Comparison of ENCODE assay signal across 7 cellular contexts in the genomic region with DNA sequence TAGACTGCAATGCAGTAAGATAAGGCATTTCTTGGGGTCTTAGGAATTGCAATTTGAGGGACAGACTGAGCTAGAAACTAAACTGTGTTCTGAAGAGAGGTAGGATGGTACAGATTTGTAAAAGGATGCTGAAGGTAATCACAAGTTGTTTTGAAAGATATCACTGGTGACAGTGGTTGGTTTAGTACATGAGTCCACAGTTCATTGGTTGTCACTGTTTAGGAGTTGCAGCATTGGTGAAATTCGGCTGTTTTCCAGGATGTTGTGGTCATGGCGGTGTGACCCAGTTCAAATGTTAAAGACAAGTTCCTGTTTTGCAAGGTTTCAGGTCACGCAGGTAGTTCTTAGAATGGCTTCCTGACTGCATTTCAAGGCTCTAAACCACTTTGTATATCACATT.
DNase-seq lines count a peak whose midpoint lies in the region; ATAC-seq and TF ChIP-seq lines count a peak whose summit lies in the region.

No MANE protein-coding gene starts in this region.

- no peak for TF ChIP-seq POLR2A in ovary (IDR thresholded peaks at IDR 0.05)

- TF ChIP-seq CTCF in ovary (IDR thresholded peaks at IDR 0.05) = no peak

- 80 to 91% (median 89%) methylated on average over 3 of the region's 3 CpGs for WGBS in ovary, 3 donors

- no peak overlapping the region for H3K27ac ChIP-seq in ovary

- ATAC-seq in GM21360 (IDR thresholded peaks at IDR 0.05; ENCODE audit: unreplicated experiment) = peak; percentile 97
- peak; percentile 98 for ATAC-seq in HG03469 (IDR thresholded peaks at IDR 0.05; ENCODE audit: unreplicated experiment)

- DNase-seq in activated CD8-positive, alpha-beta memory T cell treated with anti-CD3 and anti-CD28 coated beads for 4 hours (ENCODE audit: low read depth in 2 of 2) = peak; percentile 11 to 27
- DNase-seq in stimulated activated CD4-positive, alpha-beta T cell treated with anti-CD3 and anti-CD28 coated beads, Interleukin-12 subunit alpha, Interleukin-12 subunit beta, amount 100 ng/mL, for 24 hours (ENCODE audit: low read depth in 2 of 2) = peak; percentile 17 to 22
- DNase-seq in MV-4-11 (lab: John Stamatoyannopoulos, UW) (no peak), ovary (no peak)
- DNase-seq in NK-92 treated with Interleukin-12 subunit alpha and Interleukin-12 subunit beta, amount 100 ng/mL, for 24 hours (lab: John Stamatoyannopoulos, UW) = no peak

- intact Hi-C loops in ovary (cut with DNase I) = no loop called here

- no peaks in the 10 kb centered on the region for H3K9me3 ChIP-seq in ovary

- TF ChIP-seq EP300 in ovary (IDR thresholded peaks at IDR 0.05) = no peak

- no peaks in the 10 kb centered on the region for H3K4me1 ChIP-seq in ovary (ENCODE audit: insufficient read depth)

- H3K4me3 ChIP-seq in ovary = no peak overlapping the region

- H3K27me3 ChIP-seq in ovary = peaks cover 3% of the 10 kb centered on the region

- H3K36me3 ChIP-seq in ovary = no peaks in the 10 kb centered on the region

Comparison
In these comparisons a context has a peak if more than half of its experiments do, and no peak if none do; other contexts are left out.
1. DNase-seq: peak in activated CD8-positive, alpha-beta memory T cell treated with anti-CD3 and anti-CD28 coated beads for 4 hours (2 of 2) and stimulated activated CD4-positive, alpha-beta T cell treated with anti-CD3 and anti-CD28 coated beads, Interleukin-12 subunit alpha, Interleukin-12 subunit beta, amount 100 ng/mL, for 24 hours (2 of 2); none in MV-4-11 (single experiment), NK-92 treated with Interleukin-12 subunit alpha and Interleukin-12 subunit beta, amount 100 ng/mL, for 24 hours (single experiment) and ovary (0 of 5).